In genomic region chr12:128966411-128966810, GRCh38 we compare ENCODE assay signal across 21 cellular contexts.
DNase-seq lines count a peak whose midpoint lies in the region; ATAC-seq, FAIRE-seq and TF ChIP-seq lines count a peak whose summit lies in the region.
"Had no signal": no experiment of that assay in that cellular context is flagged by ENCODE, and none has a peak within 500 bp of the region (broad histone marks: within the 10 kb centered on the region; RNA-seq: fewer than 3 reads in every experiment).

No MANE protein-coding gene starts in this region.

- no peaks in the 10 kb centered on the region for H3K9me3 ChIP-seq in K562 (replicated peaks; ENCODE audit: control insufficient read depth, insufficient read depth, low read depth, low read length)
- H3K9me3 ChIP-seq in ascending aorta: no peaks in the 10 kb centered on the region

- no peak overlapping the region for H2AFZ ChIP-seq in K562 (ENCODE audit: low read depth, low read length)
- H2AFZ ChIP-seq: hepatocyte, neural progenitor cell had no signal

- intact Hi-C loops in K562 (cut with micrococcal nuclease): no loop called here
- intact Hi-C loops in ascending aorta (cut with DNase I): no loop called here

- H3K4me1 ChIP-seq in K562 (replicated peaks in 1 of 2; ENCODE audit: control insufficient read depth in 2 of 2, insufficient read depth in 2 of 2, low read length in 2 of 2): no peaks in the 10 kb centered on the region
- no peaks in the 10 kb centered on the region for H3K4me1 ChIP-seq in ascending aorta

- TF ChIP-seq CTCF in K562 (IDR thresholded peaks at IDR 0.05 in 2 of 3, conservative IDR thresholded peaks at IDR 0.05 in 1 of 3; ENCODE audit: insufficient read depth in 2 of 3, low read depth in 1 of 3, low read length in 3 of 3) (no peak), ascending aorta (IDR thresholded peaks at IDR 0.05) (no peak)

- CTCF ChIA-PET in K562 (lab: Yijun Ruan, JAX; ENCODE audit: low intra/inter-chr PET ratio): no interaction called here

- no peak for TF ChIP-seq EP300 in K562 (IDR thresholded peaks at IDR 0.05; ENCODE audit: low read length)

- no peak overlapping the region for H3K4me2 ChIP-seq in K562 (ENCODE audit: insufficient read depth, low read length)
- H3K4me2 ChIP-seq: hepatocyte, neural progenitor cell had no signal

- H4K20me1 ChIP-seq in K562 (replicated peaks; ENCODE audit: control insufficient read depth, insufficient read depth, low read length): peaks cover 5% of the 10 kb centered on the region; the same call in 1 of the 2 replicates

- TF ChIP-seq POLR2A in K562 (conservative IDR thresholded peaks at IDR 0.05): no peak

- 3% methylated on average over 3 of the region's 3 CpGs for WGBS in K562 (ENCODE audit: insufficient coverage, low coverage, missing lambda C conversion rate)

- H3K9me1 ChIP-seq in K562 (ENCODE audit: control insufficient read depth, insufficient read depth, low read length): no peaks in the 10 kb centered on the region

- no peak for FAIRE-seq in K562 (lab: Jason Lieb, UNC)
- FAIRE-seq: D721Med, endometrium had no signal

- peak; percentile 31 for ATAC-seq in HG03432 (IDR thresholded peaks at IDR 0.05; ENCODE audit: unreplicated experiment)
- ATAC-seq in K562: no peak
- ATAC-seq in HG03521 (IDR thresholded peaks at IDR 0.05; ENCODE audit: unreplicated experiment): no peak
- no peak for ATAC-seq in GM21576 (IDR thresholded peaks at IDR 0.05; ENCODE audit: unreplicated experiment)
- ATAC-seq: stimulated activated memory B cell treated with anti-CD40 and anti-IgM and Interleukin-4, amounts not matched to agents 10 μg/mL and 1 μg/mL and 100 μg/mL, for 72 hours; T-cell had no signal

- no TSS peak for BruUV-seq in K562 (replicated peaks; lab: Mats Ljungman, UMichigan)

- H3K4me3 ChIP-seq in K562 (no peak overlapping the region), ascending aorta (no peak overlapping the region)
- H3K4me3 ChIP-seq: hepatocyte, neural progenitor cell had no signal

- in situ Hi-C loops in K562 (cut with MboI): no loop called here

- H3K36me3 ChIP-seq in K562 (ENCODE audit: control insufficient read depth, insufficient read depth, low read length) (no peaks in the 10 kb centered on the region), ascending aorta (no peaks in the 10 kb centered on the region)
- H3K36me3 ChIP-seq: neural progenitor cell, WERI-Rb-1 had no signal

- H3K27ac ChIP-seq in K562 (ENCODE audit: extremely low read depth, low read depth, low read length) (no peak overlapping the region), ascending aorta (no peak overlapping the region)
- H3K27ac ChIP-seq: hepatocyte, neural progenitor cell, WERI-Rb-1 had no signal

- POLR2A ChIA-PET in K562 (lab: Yijun Ruan, JAX): no interaction called here

- DNase-seq in NCI-H146 (lab: John Stamatoyannopoulos, UW) (peak; percentile 64), NCI-H510A treated with DMSO at 0.1 percent for 48 hours (lab: John Stamatoyannopoulos, UW) (peak; percentile 88), K562 (ENCODE audit: extremely low read depth in 1 of 4, low spot score in 3 of 4) (no peak), ascending aorta (ENCODE audit: low spot score in 2 of 2) (no peak)
- DNase-seq: activated CD4-positive, alpha-beta memory T cell treated with anti-CD3 and anti-CD28 coated beads for 36 hours; activated naive CD4-positive, alpha-beta T cell treated with anti-CD3 and anti-CD28 coated beads, Interleukin-2, amount 10 ng/mL, durations not matched to agents 7 days and 5 days; activated T-cell treated with anti-CD3 and anti-CD28 coated beads, Interleukin-2, amount 50 U/mL, for 1 hour; AML-193; H9; kidney glomerular epithelial cell; T-cell; trophoblast cell; WERI-Rb-1 had no signal

- TF ChIP-seq RAD21 in K562 (CRISPR knock-in tag; conservative IDR thresholded peaks at IDR 0.05 in 1 of 2, IDR thresholded peaks at IDR 0.05 in 1 of 2): no peak

- H3K9ac ChIP-seq in K562 (ENCODE audit: insufficient read depth in 1 of 2, low read depth in 2 of 2, low read length in 2 of 2): no peak overlapping the region
- H3K9ac ChIP-seq: neural progenitor cell had no signal

- no peaks in the 10 kb centered on the region for H3K79me2 ChIP-seq in K562 (ENCODE audit: control insufficient read depth, insufficient read depth, low read length)
- H3K79me2 ChIP-seq: hepatocyte had no signal

- peaks cover 3 to 41% of the 10 kb centered on the region in 2 experiments; a peak in 3 of 5 replicates for H3K27me3 ChIP-seq in K562 (ENCODE audit: control insufficient read depth in 2 of 2, insufficient read depth in 2 of 2, low read length in 2 of 2)
- no peaks in the 10 kb centered on the region for H3K27me3 ChIP-seq in ascending aorta

TF ChIP-seq in K562, 482 proteins besides CTCF, POLR2A, EP300 and RAD21:
- TF ChIP-seq CXXC5 (CRISPR knock-in tag; IDR thresholded peaks at IDR 0.05) (no peak), SPI1 (IDR thresholded peaks at IDR 0.05; ENCODE audit: borderline replicate concordance, low read depth, low read length) (peak; percentile 27; the same call in 1 of the 2 replicates), ZNF699 (CRISPR knock-in tag; IDR thresholded peaks at IDR 0.05; ENCODE audit: insufficient replicate concordance) (no peak), AFF4 (CRISPR knock-in tag; IDR thresholded peaks at IDR 0.05) (no peak)
TF ChIP-seq in K562: peak in this region for 1.

Comparison
In these comparisons a context has a peak if more than half of its experiments do, and no peak if none do; other contexts are left out.
1. DNase-seq: peak in NCI-H146 (single experiment) and NCI-H510A treated with DMSO at 0.1 percent for 48 hours (single experiment); none in K562 (0 of 4) and ascending aorta (0 of 2).